ENCODE assay signal across 17 cellular contexts in the genomic region with DNA sequence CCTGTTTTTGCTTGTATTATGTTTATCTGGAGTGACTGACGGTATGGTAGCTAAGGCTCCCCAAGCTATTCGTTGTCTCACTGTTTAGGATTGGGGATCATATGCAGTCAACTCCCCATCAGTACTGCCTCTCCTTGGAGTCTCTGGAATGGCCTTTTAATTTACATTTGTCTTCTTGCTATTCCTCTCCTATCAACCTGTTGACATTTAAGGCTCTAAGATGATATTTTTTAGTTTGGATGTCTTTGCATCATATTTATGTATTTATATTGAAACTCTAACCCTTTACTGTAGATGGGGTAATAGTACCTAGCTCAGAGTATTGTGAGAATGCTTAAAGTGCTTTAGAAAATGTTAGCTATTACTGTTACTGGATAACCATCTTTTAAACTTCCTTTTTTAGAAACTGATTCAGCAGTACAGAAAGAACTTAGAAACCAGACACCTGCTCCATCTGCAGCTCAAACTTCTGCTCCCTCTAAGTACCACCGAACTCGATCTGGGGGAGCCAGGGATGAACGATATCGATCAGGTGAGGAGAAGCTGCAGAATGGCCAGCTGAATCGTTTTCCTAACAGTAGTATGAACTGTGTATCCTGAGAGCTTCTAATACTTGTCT.
"Had no signal": no experiment of that assay in that cellular context is flagged by ENCODE, and none has a peak within 500 bp of the region (broad histone marks: within the 10 kb centered on the region; RNA-seq: fewer than 3 reads in every experiment).

No MANE protein-coding gene starts in this region.

- ATAC-seq: activated CD8-positive, alpha-beta memory T cell treated with anti-CD3 and anti-CD28 coated beads, Interleukin-2, amount 10 ng/mL, durations not matched to agents 7 days and 5 days; gastroesophageal sphincter; heart left ventricle; stimulated activated naive CD8-positive, alpha-beta T cell treated with anti-CD3 and anti-CD28 coated beads, Interleukin-15, Interleukin-2, amounts not matched to agents 100 U/mL and 50 U/mL, for 24 hours; upper lobe of right lung had no signal

- H3K27me3 ChIP-seq: brain microvascular endothelial cell, colonic mucosa, gastroesophageal sphincter, heart left ventricle, upper lobe of right lung had no signal

- H3K27ac ChIP-seq: brain microvascular endothelial cell, colonic mucosa, gastroesophageal sphincter, heart left ventricle, upper lobe of right lung had no signal

- H3K4me3 ChIP-seq: colonic mucosa, gastroesophageal sphincter, heart left ventricle, lung, upper lobe of right lung had no signal

- H3K36me3 ChIP-seq: brain microvascular endothelial cell, colonic mucosa had no signal

- H3K9me3 ChIP-seq: colonic mucosa, gastroesophageal sphincter, heart left ventricle, upper lobe of right lung had no signal

- DNase-seq: activated CD4-positive, alpha-beta memory T cell treated with anti-CD3 and anti-CD28 coated beads, Interleukin-2, amount 10 ng/mL, durations not matched to agents 7 days and 5 days; activated CD4-positive, alpha-beta T cell treated with anti-CD3 and anti-CD28 coated beads for 48 hours; activated CD4-positive, CD25-positive, alpha-beta regulatory T cell; activated CD8-positive, alpha-beta memory T cell treated with anti-CD3 and anti-CD28 coated beads, Interleukin-2, amount 10 ng/mL, durations not matched to agents 7 days and 5 days; activated naive CD4-positive, alpha-beta T cell treated with anti-CD3 and anti-CD28 coated beads, Interleukin-2, amount 50 U/mL, for 16 hours; aorta; brain microvascular endothelial cell; central memory CD4-positive, alpha-beta T cell; colonic mucosa; heart left ventricle; kidney; nephron progenitor cell; nucleus accumbens; stimulated activated naive CD8-positive, alpha-beta T cell treated with anti-CD3 and anti-CD28 coated beads, Interleukin-15, Interleukin-2, amounts not matched to agents 100 U/mL and 50 U/mL, for 24 hours; upper lobe of right lung had no signal
